8 cellular contexts compared by ENCODE assay signal in the genomic region with DNA sequence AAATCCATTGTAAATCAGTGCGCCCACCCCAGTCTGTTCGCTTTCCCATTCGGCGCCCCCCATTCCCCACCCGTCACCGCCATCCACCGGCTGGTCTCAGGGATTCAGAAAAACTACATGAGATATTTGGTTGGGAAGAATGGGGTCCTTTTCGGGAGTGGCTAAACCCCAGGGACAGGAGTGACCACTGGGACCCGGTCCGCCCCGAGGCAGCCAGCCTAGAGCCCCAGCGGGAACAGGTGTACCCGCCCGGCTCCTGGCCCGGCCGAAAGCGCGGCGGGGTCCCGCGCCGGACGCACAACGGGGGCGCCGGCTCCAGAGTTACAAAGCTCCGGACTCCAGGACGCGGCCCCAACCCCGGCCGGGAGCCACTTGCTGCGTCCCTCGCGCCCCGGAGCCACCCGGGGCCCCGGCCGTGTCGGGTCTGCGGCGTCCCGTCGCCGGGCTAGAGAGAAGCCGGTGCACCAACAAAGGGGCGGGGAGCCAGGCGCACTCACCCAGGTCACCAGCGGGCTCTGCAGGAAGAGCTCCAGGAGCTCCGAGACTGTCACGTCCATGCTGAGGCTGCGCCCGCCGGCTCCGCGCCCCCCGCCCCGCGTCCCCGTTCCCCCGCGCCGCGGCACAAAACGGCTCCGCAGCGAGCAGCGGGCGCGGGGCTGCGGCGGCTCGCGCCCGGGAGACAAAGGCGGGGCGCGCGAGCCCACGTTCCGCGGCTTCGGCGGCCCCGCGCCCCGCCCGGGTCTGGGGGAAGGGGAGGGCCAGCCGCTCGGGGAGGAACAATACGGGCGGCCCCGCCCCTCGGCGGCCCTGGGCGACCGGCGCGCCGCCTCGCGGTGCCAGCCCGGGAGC. TPM values are rescaled to one million over a fixed set of nuclear protein-coding genes. Genes with fewer than 3 reads are reported as not detected.
DNase-seq lines count a peak whose midpoint lies in the region; ATAC-seq and TF ChIP-seq lines count a peak whose summit lies in the region.

Gene CCDC88C, minus strand, starts transcription at position 687 of the 849 bp plus-strand sequence. Its CDS starts 130 bp downstream, at position 557.

- ATAC-seq in HG02938 (IDR thresholded peaks at IDR 0.05; ENCODE audit: unreplicated experiment): peak; percentile 42
- ATAC-seq in lower lobe of right lung: peak; percentile 57 to 74

- H3K36me3 ChIP-seq in lower lobe of right lung: no peaks in the 10 kb centered on the region

- TF ChIP-seq CTCF in lower lobe of right lung (IDR thresholded peaks at IDR 0.05): no peak

- peak within 1 kb of the TSS; percentile 79 for H3K4me3 ChIP-seq in lower lobe of right lung

- H3K27ac ChIP-seq in lower lobe of right lung: peak within 1 kb of the TSS; percentile 76

- DNase-seq in NCI-H82 (lab: John Stamatoyannopoulos, UW) (peak; percentile 78), NCI-H82 treated with DMSO at 0.1 percent for 48 hours (lab: John Stamatoyannopoulos, UW; ENCODE audit: unreplicated experiment) (no peak), NCI-H2107 treated with DMSO at 0.1 percent for 48 hours (lab: John Stamatoyannopoulos, UW; ENCODE audit: unreplicated experiment) (peak; percentile 49), dermis blood vessel endothelial cell (peak; percentile 72), lower lobe of right lung (peak; percentile 85)
- peak; percentile 67 for DNase-seq in activated CD4-positive, alpha-beta T cell treated with anti-CD3 and anti-CD28 coated beads for 1 hour
- DNase-seq in stimulated activated CD4-positive, alpha-beta T cell treated with anti-CD3 and anti-CD28 coated beads, TNF-alpha, amount 100 ng/mL, for 24 hours (ENCODE audit: low read depth in 3 of 3): peak; percentile 46 to 72 (median 64)

- H3K4me1 ChIP-seq in lower lobe of right lung: peaks cover 41% of the 10 kb centered on the region

- H3K9me3 ChIP-seq in lower lobe of right lung: no peaks in the 10 kb centered on the region

- peaks cover 4% of the 10 kb centered on the region for H3K27me3 ChIP-seq in lower lobe of right lung (ENCODE audit: low read depth)

- intact Hi-C loops in lower lobe of right lung (cut with DNase I): no loop called here

RNA-seq across cellular contexts. Expression of gene CCDC88C, which starts in this region (rescaled TPM):
- total RNA-seq in dermis blood vessel endothelial cell: 31.1 and 50.0 TPM in 2 replicates
- total RNA-seq in lower lobe of right lung: 45.8 TPM
